In the genomic region with DNA sequence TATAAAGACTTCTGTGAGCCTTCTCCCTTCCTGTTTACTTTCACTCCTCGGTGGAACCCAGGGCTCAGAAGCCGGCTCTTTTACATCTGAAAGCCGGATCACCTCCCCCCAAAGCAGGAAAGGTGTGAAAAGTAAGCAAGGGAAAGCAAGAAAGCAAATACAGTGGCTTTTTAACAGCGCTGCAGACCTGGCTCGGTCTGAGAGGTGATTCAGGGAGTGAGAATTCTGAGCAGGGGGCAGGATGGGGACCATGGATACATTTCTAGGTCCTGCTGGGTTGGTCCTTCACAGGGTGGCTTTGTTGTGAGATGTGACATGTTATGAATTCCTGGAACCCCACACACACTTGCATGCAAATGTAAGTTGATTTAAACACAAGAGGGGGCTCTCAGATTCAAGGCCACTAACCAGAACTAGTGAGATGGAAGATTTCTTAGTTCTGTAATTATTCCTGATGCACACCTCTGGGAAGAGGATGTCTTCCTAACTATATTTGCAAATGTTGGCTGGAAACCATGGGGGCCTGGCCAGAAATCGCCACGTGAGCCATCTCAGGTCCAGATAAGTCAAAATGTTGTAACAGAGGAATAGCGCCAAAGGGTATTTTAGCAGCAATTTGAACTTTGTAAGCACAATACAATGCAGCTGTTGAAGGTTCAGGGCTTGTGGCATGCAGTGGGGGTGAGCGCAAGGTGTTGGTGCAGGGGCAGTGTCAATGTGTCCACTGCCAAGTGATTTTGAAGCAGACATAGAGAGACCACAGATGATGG, we compare ENCODE assay signal across 13 cellular contexts.
DNase-seq lines count a peak whose midpoint lies in the region; ATAC-seq and TF ChIP-seq lines count a peak whose summit lies in the region.
"Had no signal": no experiment of that assay in that cellular context is flagged by ENCODE, and none has a peak within 500 bp of the region (broad histone marks: within the 10 kb centered on the region; RNA-seq: fewer than 3 reads in every experiment).

No MANE protein-coding gene starts in this region.

- H3K4me1 Mint-ChIP-seq in HFFc6 (ENCODE audit: low read depth) (peaks cover 32% of the 10 kb centered on the region), progenitor cell of endocrine pancreas (ENCODE audit: low read depth) (peaks cover 32% of the 10 kb centered on the region)
- no peaks in the 10 kb centered on the region for H3K4me1 Mint-ChIP-seq in CD8-positive, alpha-beta T cell (ENCODE audit: low read depth)

- ATAC-seq in CD8-positive, alpha-beta T cell = no peak

- H3K27ac ChIP-seq in iPS-20b (ENCODE audit: low read length) (no peak overlapping the region), coronary artery (no peak overlapping the region)
- no peak overlapping the region for H3K27ac ChIP-seq in CD8-positive, alpha-beta T cell (ENCODE audit: low read depth, low read length)
- H3K27ac ChIP-seq: C4-2B, colonic mucosa, GM23248, stomach had no signal

- H3K36me3 Mint-ChIP-seq in HFFc6 (ENCODE audit: low read depth) (no peaks in the 10 kb centered on the region), progenitor cell of endocrine pancreas (ENCODE audit: insufficient read depth) (no peaks in the 10 kb centered on the region)
- H3K36me3 Mint-ChIP-seq in CD8-positive, alpha-beta T cell = no peaks in the 10 kb centered on the region

- H3K4me3 ChIP-seq in iPS-20b (ENCODE audit: low read length) (peak overlapping the region; percentile 6; the same call in 1 of the 2 replicates), coronary artery (no peak overlapping the region)
- H3K4me3 ChIP-seq in CD8-positive, alpha-beta T cell (ENCODE audit: low read depth, low read length) = no peak overlapping the region
- H3K4me3 ChIP-seq: colonic mucosa, GM23248, stomach had no signal

- H3K9ac ChIP-seq in iPS-20b (ENCODE audit: low read depth, low read length) = peak overlapping the region; percentile 18; the same call in 1 of the 2 replicates
- H3K9ac ChIP-seq: GM23248 had no signal

- H3K4me1 ChIP-seq in iPS-20b (ENCODE audit: insufficient read depth, low read length) = peaks cover 36% of the 10 kb centered on the region
- H3K4me1 ChIP-seq in CD8-positive, alpha-beta T cell (ENCODE audit: insufficient read depth, low read length) = no peaks in the 10 kb centered on the region
- H3K4me1 ChIP-seq: colonic mucosa had no signal

- intact Hi-C loops in CD8-positive, alpha-beta T cell (cut with DNase I, micrococcal nuclease) = no loop called here

- no peaks in the 10 kb centered on the region for H3K9me3 ChIP-seq in iPS-20b (ENCODE audit: insufficient read depth, low read depth, low read length)
- no peaks in the 10 kb centered on the region for H3K9me3 ChIP-seq in CD8-positive, alpha-beta T cell (ENCODE audit: low read length)
- H3K9me3 ChIP-seq: colonic mucosa, stomach had no signal

- TF ChIP-seq CTCF in HFFc6 (IDR thresholded peaks at IDR 0.05) (peak; percentile 27; the same call in 1 of the 2 replicates), progenitor cell of endocrine pancreas (IDR thresholded peaks at IDR 0.05; ENCODE audit: unreplicated experiment) (no peak), coronary artery (IDR thresholded peaks at IDR 0.05) (no peak)
- TF ChIP-seq CTCF in CD8-positive, alpha-beta T cell (IDR thresholded peaks at IDR 0.05) = no peak

- DNase-seq in HFFc6 (no peak), SK-N-DZ (ENCODE audit: low spot score) (peak; percentile 10), progenitor cell of endocrine pancreas (ENCODE audit: low spot score, unreplicated experiment) (no peak), cerebellar cortex (ENCODE audit: low spot score) (no peak), coronary artery (ENCODE audit: low spot score) (no peak), NCI-H510A (lab: John Stamatoyannopoulos, UW) (no peak)
- no peak for DNase-seq in CD8-positive, alpha-beta T cell
- DNase-seq: activated CD4-positive, alpha-beta T cell treated with anti-CD3 and anti-CD28 coated beads for 1 hour; colonic mucosa; GM23248; stomach had no signal

- H3K9me3 Mint-ChIP-seq in HFFc6 (no peaks in the 10 kb centered on the region), progenitor cell of endocrine pancreas (ENCODE audit: low read depth) (no peaks in the 10 kb centered on the region)
- no peaks in the 10 kb centered on the region for H3K9me3 Mint-ChIP-seq in CD8-positive, alpha-beta T cell

- H3K27ac Mint-ChIP-seq in HFFc6 = no peak overlapping the region
- H3K27ac Mint-ChIP-seq in progenitor cell of endocrine pancreas = peak overlapping the region; percentile 35
- H3K27ac Mint-ChIP-seq in CD8-positive, alpha-beta T cell = no peak overlapping the region

- POLR2A ChIA-PET in CD8-positive, alpha-beta T cell (lab: Charles Lee) = no interaction called here

- no peaks in the 10 kb centered on the region; the same call in 1 of the 2 replicates for H3K27me3 Mint-ChIP-seq in HFFc6 (ENCODE audit: insufficient read depth)
- peaks cover 4% of the 10 kb centered on the region for H3K27me3 Mint-ChIP-seq in progenitor cell of endocrine pancreas
- peaks cover 2% of the 10 kb centered on the region for H3K27me3 Mint-ChIP-seq in CD8-positive, alpha-beta T cell (ENCODE audit: low read depth)

- CTCF ChIA-PET in CD8-positive, alpha-beta T cell (lab: Charles Lee) = interaction anchor here (2.1 kb wide), 1 partner anchor 1994 kb away, joined by 8 read pairs; no protein-coding TSS in a partner anchor

- H3K4me3 Mint-ChIP-seq in HFFc6 = no peak overlapping the region
- H3K4me3 Mint-ChIP-seq in progenitor cell of endocrine pancreas (ENCODE audit: low read depth) = no peak overlapping the region
- no peak overlapping the region for H3K4me3 Mint-ChIP-seq in CD8-positive, alpha-beta T cell

- H3K27me3 ChIP-seq in iPS-20b (ENCODE audit: insufficient read depth, low read length) = no peaks in the 10 kb centered on the region
- H3K27me3 ChIP-seq in CD8-positive, alpha-beta T cell (ENCODE audit: insufficient read depth, low read length) = peaks cover 4% of the 10 kb centered on the region
- H3K27me3 ChIP-seq: colonic mucosa, stomach had no signal

- H3K36me3 ChIP-seq in iPS-20b (ENCODE audit: insufficient read depth, low read depth, low read length) = no peaks in the 10 kb centered on the region
- no peaks in the 10 kb centered on the region for H3K36me3 ChIP-seq in CD8-positive, alpha-beta T cell (ENCODE audit: insufficient read depth, low read length)
- H3K36me3 ChIP-seq: colonic mucosa, stomach had no signal
